In the genomic region with DNA sequence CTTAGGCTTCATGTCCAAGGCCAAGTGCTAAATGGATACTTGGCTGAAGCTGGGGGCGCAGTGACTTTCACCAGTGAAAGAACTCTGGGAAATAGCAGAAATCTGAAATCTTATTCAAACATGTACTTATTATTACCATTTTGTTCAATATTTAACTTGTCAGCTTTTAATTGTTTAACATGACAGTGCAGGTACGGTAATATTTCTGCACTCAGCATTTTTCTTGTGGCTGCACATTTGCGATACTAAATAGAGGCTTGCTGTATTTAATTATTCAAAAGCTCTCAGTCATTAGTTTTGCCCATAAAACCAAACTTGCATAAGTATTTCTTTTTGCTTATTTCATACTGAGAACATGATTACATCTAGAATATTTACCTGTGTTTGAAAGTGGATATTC, we compare ENCODE assay signal across 1 cellular context.
TF ChIP-seq lines count a peak whose summit lies in the region.

No MANE protein-coding gene starts in this region.

TF ChIP-seq in HepG2, 621 proteins besides CTCF, POLR2A, EP300 and RAD21:
- TF ChIP-seq PHF21A (CRISPR knock-in tag; IDR thresholded peaks at IDR 0.05) (no peak), MAFF (IDR thresholded peaks at IDR 0.05; ENCODE audit: low read depth, low read length) (peak; percentile 66), NFATC3 (CRISPR knock-in tag; IDR thresholded peaks at IDR 0.05) (no peak), MEIS1 (CRISPR knock-in tag; IDR thresholded peaks at IDR 0.05; ENCODE audit: borderline replicate concordance) (no peak), GATA4 (IDR thresholded peaks at IDR 0.05; ENCODE audit: borderline replicate concordance, low read depth) (no peak), DR1 (CRISPR knock-in tag; IDR thresholded peaks at IDR 0.05) (no peak), MAFK (conservative IDR thresholded peaks at IDR 0.05 in 1 of 2, IDR thresholded peaks at IDR 0.05 in 1 of 2; ENCODE audit: low read length in 2 of 2) (peak in 1 of 2 experiments; percentile 63; a peak in 2 of 4 replicates)
- TF ChIP-seq, protein P1, sequence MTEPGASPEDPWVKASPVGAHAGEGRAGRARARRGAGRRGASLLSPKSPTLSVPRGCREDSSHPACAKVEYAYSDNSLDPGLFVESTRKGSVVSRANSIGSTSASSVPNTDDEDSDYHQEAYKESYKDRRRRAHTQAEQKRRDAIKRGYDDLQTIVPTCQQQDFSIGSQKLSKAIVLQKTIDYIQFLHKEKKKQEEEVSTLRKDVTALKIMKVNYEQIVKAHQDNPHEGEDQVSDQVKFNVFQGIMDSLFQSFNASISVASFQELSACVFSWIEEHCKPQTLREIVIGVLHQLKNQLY (CRISPR knock-in tag; IDR thresholded peaks at IDR 0.05), result no peak
